ENCODE assay signal across 8 cellular contexts in genomic region chr7:139232377-139232717, GRCh38. TPM values are rescaled to one million over a fixed set of nuclear protein-coding genes. Genes with fewer than 3 reads are reported as not detected.
DNase-seq lines count a peak whose midpoint lies in the region; ATAC-seq and TF ChIP-seq lines count a peak whose summit lies in the region.

No MANE protein-coding gene starts in this region.

- no peak for TF ChIP-seq EP300 in transverse colon (IDR thresholded peaks at IDR 0.05; ENCODE audit: low read depth)

- H3K36me3 ChIP-seq in transverse colon, result peaks cover 0 to 5% (median 2%) of the 10 kb centered on the region in 4 donors

- no peak for ATAC-seq in stimulated activated naive CD8-positive, alpha-beta T cell treated with anti-CD3 and anti-CD28 coated beads, Interleukin-15, Interleukin-2, amounts not matched to agents 100 U/mL and 50 U/mL, for 24 hours
- no peak for ATAC-seq in activated naive CD8-positive, alpha-beta T cell treated with anti-CD3 and anti-CD28 coated beads, Interleukin-2, amount 10 ng/mL, durations not matched to agents 7 days and 5 days (ENCODE audit: low read depth)
- ATAC-seq in left lobe of liver (peak; percentile 37), GM21390 (IDR thresholded peaks at IDR 0.05; ENCODE audit: unreplicated experiment) (no peak)

- peaks cover 10% of the 10 kb centered on the region for H3K27me3 Mint-ChIP-seq in stimulated activated naive CD8-positive, alpha-beta T cell treated with anti-CD3 and anti-CD28 coated beads, Interleukin-15, Interleukin-2, amounts not matched to agents 100 ng/mL and 50 ng/mL, for 24 hours
- H3K27me3 Mint-ChIP-seq in activated naive CD8-positive, alpha-beta T cell treated with anti-CD3 and anti-CD28 coated beads, Interleukin-2, amount 10 ng/mL, durations not matched to agents 7 days and 5 days, result peaks cover 12% of the 10 kb centered on the region

- peak overlapping the region; percentile 94 for H3K4me3 Mint-ChIP-seq in stimulated activated naive CD8-positive, alpha-beta T cell treated with anti-CD3 and anti-CD28 coated beads, Interleukin-15, Interleukin-2, amounts not matched to agents 100 ng/mL and 50 ng/mL, for 24 hours
- H3K4me3 Mint-ChIP-seq in activated naive CD8-positive, alpha-beta T cell treated with anti-CD3 and anti-CD28 coated beads, Interleukin-2, amount 10 ng/mL, durations not matched to agents 7 days and 5 days, result peak overlapping the region; percentile 92

- in situ Hi-C loops in transverse colon (cut with MboI; ENCODE audit: low pct_ligation_motif_present in 1 of 4, low pct_unique_long_range_greater_than_20kb in 1 of 4, low sequenced_read_pairs in 3 of 4), result no loop called here

- H3K27ac ChIP-seq in transverse colon (peak overlapping the region; percentile 90 to 99 (median 95)), substantia nigra (ENCODE audit: low read depth, low read length, poor library complexity, severe bottlenecking) (no peak overlapping the region)

- H3K27ac Mint-ChIP-seq in stimulated activated naive CD8-positive, alpha-beta T cell treated with anti-CD3 and anti-CD28 coated beads, Interleukin-15, Interleukin-2, amounts not matched to agents 100 ng/mL and 50 ng/mL, for 24 hours, result peak overlapping the region; percentile 59
- H3K27ac Mint-ChIP-seq in activated naive CD8-positive, alpha-beta T cell treated with anti-CD3 and anti-CD28 coated beads, Interleukin-2, amount 10 ng/mL, durations not matched to agents 7 days and 5 days, result peak overlapping the region; percentile 70

- peaks cover 31% of the 10 kb centered on the region for H3K4me1 Mint-ChIP-seq in stimulated activated naive CD8-positive, alpha-beta T cell treated with anti-CD3 and anti-CD28 coated beads, Interleukin-15, Interleukin-2, amounts not matched to agents 100 ng/mL and 50 ng/mL, for 24 hours (ENCODE audit: low read depth)
- peaks cover 20% of the 10 kb centered on the region for H3K4me1 Mint-ChIP-seq in activated naive CD8-positive, alpha-beta T cell treated with anti-CD3 and anti-CD28 coated beads, Interleukin-2, amount 10 ng/mL, durations not matched to agents 7 days and 5 days

- H3K9me3 Mint-ChIP-seq in stimulated activated naive CD8-positive, alpha-beta T cell treated with anti-CD3 and anti-CD28 coated beads, Interleukin-15, Interleukin-2, amounts not matched to agents 100 ng/mL and 50 ng/mL, for 24 hours, result no peaks in the 10 kb centered on the region
- H3K9me3 Mint-ChIP-seq in activated naive CD8-positive, alpha-beta T cell treated with anti-CD3 and anti-CD28 coated beads, Interleukin-2, amount 10 ng/mL, durations not matched to agents 7 days and 5 days, result no peaks in the 10 kb centered on the region

- TF ChIP-seq POLR2A in transverse colon (IDR thresholded peaks at IDR 0.05), result no peak

- POLR2A ChIA-PET in activated naive CD8-positive, alpha-beta T cell treated with anti-CD3 and anti-CD28 coated beads, Interleukin-2, amount 10 ng/mL, durations not matched to agents 7 days and 5 days (lab: Charles Lee), result interaction anchor here (1.1 kb wide), 1 partner anchor 98 kb away, joined by 3 read pairs; a partner anchor contains a TSS

- peaks cover 3 to 33% (median 20%) of the 10 kb centered on the region in 4 donors for H3K4me1 ChIP-seq in transverse colon

- no peaks in the 10 kb centered on the region for H3K27me3 ChIP-seq in transverse colon

- no peaks in the 10 kb centered on the region for H3K9me3 ChIP-seq in transverse colon

- 3 to 5% methylated on average over 7 to 8 of the region's 8 CpGs for WGBS in transverse colon (ENCODE audit: low coverage in 1 of 2), 2 donors

- DNase-seq in stimulated activated naive CD8-positive, alpha-beta T cell treated with anti-CD3 and anti-CD28 coated beads, Interleukin-15, Interleukin-2, amounts not matched to agents 100 U/mL and 50 U/mL, for 24 hours, result no peak
- no peak for DNase-seq in activated naive CD8-positive, alpha-beta T cell treated with anti-CD3 and anti-CD28 coated beads, Interleukin-2, amount 10 ng/mL, durations not matched to agents 7 days and 5 days
- DNase-seq in left lobe of liver (ENCODE audit: low spot score) (no peak), transverse colon (no peak), substantia nigra (lab: John Stamatoyannopoulos, UW) (no peak), dedifferentiated amniotic fluid mesenchymal stem cell (ENCODE audit: extremely low spot score) (no peak)

- H3K4me3 ChIP-seq in transverse colon, result peak overlapping the region; percentile 57 to 100 (median 92)

- no peak for TF ChIP-seq CTCF in transverse colon (IDR thresholded peaks at IDR 0.05)

- intact Hi-C loops in transverse colon (cut with DNase I; ENCODE audit: low total_unique reads), result no loop called here

- peaks cover 4% of the 10 kb centered on the region for H3K36me3 Mint-ChIP-seq in stimulated activated naive CD8-positive, alpha-beta T cell treated with anti-CD3 and anti-CD28 coated beads, Interleukin-15, Interleukin-2, amounts not matched to agents 100 ng/mL and 50 ng/mL, for 24 hours (ENCODE audit: low read depth)
- H3K36me3 Mint-ChIP-seq in activated naive CD8-positive, alpha-beta T cell treated with anti-CD3 and anti-CD28 coated beads, Interleukin-2, amount 10 ng/mL, durations not matched to agents 7 days and 5 days, result peaks cover 3% of the 10 kb centered on the region

RNA-seq across cellular contexts. Expression of gene UBN2, which starts 1.3 kb away (rescaled TPM):
- total RNA-seq in activated naive CD8-positive, alpha-beta T cell treated with anti-CD3 and anti-CD28 coated beads, Interleukin-2, amount 10 ng/mL, durations not matched to agents 7 days and 5 days, result 10 to 100 TPM; 15.4 to 19.4 TPM
- total RNA-seq in left lobe of liver, result 8.9 TPM
- 10 to 100 TPM in 3 of 4 donors, 1 to 10 TPM in 1; 9.7 to 22.1 (median 13.9) TPM for total RNA-seq in transverse colon
